22 cellular contexts compared by ENCODE assay signal in genomic region chr3:37704129-37704528, GRCh38.
DNase-seq lines count a peak whose midpoint lies in the region; ATAC-seq, FAIRE-seq and TF ChIP-seq lines count a peak whose summit lies in the region.
"Had no signal": no experiment of that assay in that cellular context is flagged by ENCODE, and none has a peak within 500 bp of the region (broad histone marks: within the 10 kb centered on the region; RNA-seq: fewer than 3 reads in every experiment).

No MANE protein-coding gene starts in this region.

- no peak for FAIRE-seq in D721Med (lab: Jason Lieb, UNC)
- FAIRE-seq: A549, GM12892, GM18507, HepG2, HTR-8/SVneo had no signal

- H3K27me3 Mint-ChIP-seq in endothelial cell (ENCODE audit: unreplicated experiment): peaks cover 8% of the 10 kb centered on the region
- H3K27me3 Mint-ChIP-seq in nephron (ENCODE audit: low read depth): peaks cover 8% of the 10 kb centered on the region

- ATAC-seq in upper lobe of left lung (ENCODE audit: low FRiP score in 2 of 2): no peak
- ATAC-seq: A549, HepG2 had no signal

- WGBS in upper lobe of left lung, 2 donors: 47 to 58% methylated on average over 6 of the region's 6 CpGs

- DNase-seq in endothelial cell (ENCODE audit: low spot score): no peak
- peak; percentile 8 for DNase-seq in islet precursor cell
- no peak for DNase-seq in upper lobe of left lung
- DNase-seq in D721Med (ENCODE audit: insufficient read length, low spot score): no peak
- no peak for DNase-seq in HK-2 (ENCODE audit: unreplicated experiment)
- no peak for DNase-seq in NCI-H146 (lab: John Stamatoyannopoulos, UW)
- DNase-seq: AML-193; Caco-2; CD4-positive, alpha-beta T cell; DMS153; DMS79; GDM1 had no signal

- peaks cover 47% of the 10 kb centered on the region for H3K4me1 Mint-ChIP-seq in endothelial cell (ENCODE audit: unreplicated experiment)
- peaks cover 61% of the 10 kb centered on the region for H3K4me1 Mint-ChIP-seq in nephron
- H3K4me1 Mint-ChIP-seq: IgD-negative memory B cell had no signal

- H3K4me3 Mint-ChIP-seq in endothelial cell (ENCODE audit: unreplicated experiment): peak overlapping the region; percentile 29
- peak overlapping the region in 1 of 3 experiments; percentile 27 for H3K4me3 Mint-ChIP-seq in nephron
- H3K4me3 Mint-ChIP-seq: CD4-positive, alpha-beta T cell; IgD-negative memory B cell had no signal

- no peak for TF ChIP-seq EP300 in upper lobe of left lung (IDR thresholded peaks at IDR 0.05)

- H3K9me3 ChIP-seq in upper lobe of left lung: no peaks in the 10 kb centered on the region
- H3K9me3 ChIP-seq: A549, Caco-2, HAP-1 had no signal

- no peaks in the 10 kb centered on the region for H3K9me3 Mint-ChIP-seq in endothelial cell (ENCODE audit: unreplicated experiment)
- H3K9me3 Mint-ChIP-seq in nephron: no peaks in the 10 kb centered on the region
- H3K9me3 Mint-ChIP-seq: CD4-positive, alpha-beta T cell had no signal

- peaks cover 47% of the 10 kb centered on the region for H3K36me3 Mint-ChIP-seq in endothelial cell (ENCODE audit: low read depth, unreplicated experiment)
- H3K36me3 Mint-ChIP-seq in nephron (ENCODE audit: low read depth): peaks cover 7% of the 10 kb centered on the region

- no peak overlapping the region for H3K4me3 ChIP-seq in upper lobe of left lung
- H3K4me3 ChIP-seq: A549, GM23248, HAP-1 had no signal

- H3K27me3 ChIP-seq in upper lobe of left lung: no peaks in the 10 kb centered on the region

- H3K27ac Mint-ChIP-seq in endothelial cell (ENCODE audit: unreplicated experiment) (no peak overlapping the region), nephron (peak overlapping the region; percentile 76 to 87 (median 85))
- H3K27ac Mint-ChIP-seq: CD4-positive, alpha-beta T cell; IgD-negative memory B cell had no signal

- TF ChIP-seq CTCF in endothelial cell (IDR thresholded peaks at IDR 0.05; ENCODE audit: unreplicated experiment) (no peak), nephron (IDR thresholded peaks at IDR 0.05; ENCODE audit: unreplicated experiment in 3 of 3) (no peak), upper lobe of left lung (IDR thresholded peaks at IDR 0.05) (no peak), D721Med (IDR thresholded peaks at IDR 0.05; ENCODE audit: insufficient read depth, missing control alignments) (no peak)

- peaks cover 0 to 47% (median 23%) of the 10 kb centered on the region in 4 donors for H3K4me1 ChIP-seq in upper lobe of left lung
- H3K4me1 ChIP-seq: A549, Caco-2, HAP-1 had no signal

- no peak for TF ChIP-seq POLR2A in upper lobe of left lung (IDR thresholded peaks at IDR 0.05)

- H3K27ac ChIP-seq in upper lobe of left lung: peak overlapping the region in 3 of 4 donors; percentile 28 to 60 (median 46)
- H3K27ac ChIP-seq: A549, C4-2B, GM23248 had no signal

- H3K36me3 ChIP-seq in upper lobe of left lung: no peaks in the 10 kb centered on the region
- H3K36me3 ChIP-seq: HAP-1 had no signal
